Comparison of ENCODE assay signal across 27 cellular contexts in the genomic region with DNA sequence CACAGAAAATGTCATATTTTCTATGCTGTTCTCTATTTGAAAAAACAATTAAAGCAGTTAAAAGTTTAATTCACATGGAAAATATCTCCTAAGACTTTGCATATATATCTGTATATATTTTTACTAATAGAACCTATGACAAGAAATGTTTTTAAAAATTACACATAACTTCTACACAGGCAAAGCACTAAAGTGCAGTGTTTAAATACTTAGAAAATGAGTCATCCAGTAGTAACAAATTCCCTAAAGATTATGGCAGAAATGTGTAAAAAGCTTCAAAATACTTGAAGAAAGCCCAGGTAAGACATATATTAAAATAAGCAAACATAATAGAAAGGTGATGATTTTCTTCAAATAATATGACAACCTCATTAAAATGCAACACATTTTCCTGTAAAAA.
A peak's percentile ranks its signal among the peaks of the same experiment; 100 is the strongest.
DNase-seq lines count a peak whose midpoint lies in the region; ATAC-seq, FAIRE-seq and TF ChIP-seq lines count a peak whose summit lies in the region.
"Had no signal": no experiment of that assay in that cellular context is flagged by ENCODE, and none has a peak within 500 bp of the region (broad histone marks: within the 10 kb centered on the region; RNA-seq: fewer than 3 reads in every experiment).

No MANE protein-coding gene starts in this region.

- no peaks in the 10 kb centered on the region for H3K36me3 ChIP-seq in aorta (ENCODE audit: control insufficient read depth in 1 of 2, insufficient read depth in 2 of 2, low read length in 1 of 2)
- H3K36me3 ChIP-seq: gastroesophageal sphincter, HAP-1, pancreas, thoracic aorta had no signal

- no peak overlapping the region for H3K4me3 ChIP-seq in cardiac fibroblast (replicated peaks in 1 of 2; ENCODE audit: low read depth in 2 of 2, low read length in 2 of 2)
- no peak overlapping the region for H3K4me3 ChIP-seq in aorta (ENCODE audit: low read length in 2 of 2)
- H3K4me3 ChIP-seq: gastroesophageal sphincter, HAP-1, pancreas, thoracic aorta had no signal

- H3K27ac ChIP-seq in aorta (ENCODE audit: low read depth in 1 of 2, low read length in 2 of 2) = no peak overlapping the region
- H3K27ac ChIP-seq: gastroesophageal sphincter, pancreas, thoracic aorta had no signal

- intact Hi-C loops in aorta (cut with DNase I) = loop anchor here in 1 of 2 donors (10.0 kb wide), 1 partner anchor 129 kb away; no protein-coding TSS in a partner anchor

- ATAC-seq in aorta (ENCODE audit: low FRiP score) = no peak
- ATAC-seq: activated CD8-positive, alpha-beta T cell treated with anti-CD3 and anti-CD28 coated beads, Interleukin-2, amount 10 ng/mL, durations not matched to agents 7 days and 5 days; gastroesophageal sphincter; natural killer cell; pancreas; sciatic nerve; stimulated activated effector memory CD8-positive, alpha-beta T cell treated with anti-CD3 and anti-CD28 coated beads, Interleukin-12 subunit alpha, Interleukin-12 subunit beta, amount 100 ng/mL, for 72 hours had no signal

- in situ Hi-C loops in GM13977 (cut with MboI; ENCODE audit: low pct_unique_long_range_greater_than_20kb, low sequenced_read_pairs, unreplicated experiment) = no loop called here

- H3K4me1 ChIP-seq in aorta (ENCODE audit: control insufficient read depth in 1 of 2, insufficient read depth in 2 of 2, low read length in 2 of 2) = no peaks in the 10 kb centered on the region
- H3K4me1 ChIP-seq: gastroesophageal sphincter had no signal

- TF ChIP-seq POLR2A in GM12892 (IDR thresholded peaks at IDR 0.05; ENCODE audit: low read depth, low read length) = no peak

- DNase-seq in AG20443 (ENCODE audit: low spot score) = peak; percentile 11
- DNase-seq in NCI-H226 = peak; percentile 24
- DNase-seq in cardiac fibroblast (ENCODE audit: low read depth in 2 of 2) = peak; percentile 44 to 58
- DNase-seq in iris pigment epithelial cell (ENCODE audit: low read depth) = peak; percentile 48
- no peak for DNase-seq in LoVo (ENCODE audit: low spot score)
- DNase-seq in GM13977 (ENCODE audit: low spot score) = no peak
- DNase-seq in aorta = no peak
- no peak for DNase-seq in GM12892 (ENCODE audit: insufficient read length)
- DNase-seq: activated CD8-positive, alpha-beta T cell treated with anti-CD3 and anti-CD28 coated beads, Interleukin-2, amount 10 ng/mL, durations not matched to agents 7 days and 5 days; activated naive CD4-positive, alpha-beta T cell treated with Interleukin-2 at 50 U/mL for 16 hours; activated T-cell treated with anti-CD3 and anti-CD28 coated beads, Interleukin-2, amount 50 U/mL, for 24 hours; amygdala; CD4-positive, alpha-beta T cell; DMS53; Karpas-422; natural killer cell; NCI-H1092; NCI-H2029; NCI-H345; NK-92 treated with Interleukin-12 subunit alpha and Interleukin-12 subunit beta, amount 100 ng/mL, for 24 hours; pancreas had no signal

- no peaks in the 10 kb centered on the region for H3K27me3 ChIP-seq in aorta (ENCODE audit: control insufficient read depth in 1 of 2, insufficient read depth in 2 of 2, low read length in 1 of 2)
- H3K27me3 ChIP-seq: gastroesophageal sphincter, pancreas had no signal

- FAIRE-seq in GM12892 (lab: Jason Lieb, UNC) = no peak
- FAIRE-seq: endometrium had no signal

- TF ChIP-seq CTCF in cardiac fibroblast (IDR thresholded peaks at IDR 0.05; ENCODE audit: low read depth, low read length) (no peak), GM13977 (IDR thresholded peaks at IDR 0.05; ENCODE audit: extremely low read depth, insufficient read depth, missing control alignments) (no peak)

- no peaks in the 10 kb centered on the region for H3K9me3 ChIP-seq in aorta (ENCODE audit: control insufficient read depth, low read length)
- H3K9me3 ChIP-seq: gastroesophageal sphincter, HAP-1, pancreas, thoracic aorta had no signal

Comparison
In these comparisons a context has a peak if more than half of its experiments do, and no peak if none do; other contexts are left out.
1. DNase-seq: peak in AG20443 (single experiment), NCI-H226 (single experiment), cardiac fibroblast (2 of 2) and iris pigment epithelial cell (single experiment); none in LoVo (single experiment), GM13977 (single experiment), aorta (0 of 2) and GM12892 (single experiment).